1 cellular context compared by ENCODE assay signal in genomic region chr20:58989196-58989595, GRCh38.
TF ChIP-seq lines count a peak whose summit lies in the region.

No MANE protein-coding gene starts in this region.

TF ChIP-seq in HepG2, 621 proteins besides CTCF, POLR2A, EP300 and RAD21:
- no peak for TF ChIP-seq ZNF589 (CRISPR knock-in tag; conservative IDR thresholded peaks at IDR 0.05)
- no peak for TF ChIP-seq KDM5A (IDR thresholded peaks at IDR 0.05; ENCODE audit: borderline replicate concordance, low read length)
- no peak for TF ChIP-seq ZKSCAN1 (IDR thresholded peaks at IDR 0.05; ENCODE audit: low read length)
- TF ChIP-seq RNF2 (conservative IDR thresholded peaks at IDR 0.05; ENCODE audit: low read depth), result no peak
- no peak for TF ChIP-seq ZNF800 (CRISPR knock-in tag; IDR thresholded peaks at IDR 0.05)
- no peak for TF ChIP-seq ZNF576 (CRISPR knock-in tag; IDR thresholded peaks at IDR 0.05)
- no peak for TF ChIP-seq DNMT1 (CRISPR knock-in tag; IDR thresholded peaks at IDR 0.05)
- no peak for TF ChIP-seq MIER2 (CRISPR knock-in tag; IDR thresholded peaks at IDR 0.05)
